ENCODE assay signal across 13 cellular contexts in genomic region chr5:109192027-109192426, GRCh38.
"Had no signal": no experiment of that assay in that cellular context is flagged by ENCODE, and none has a peak within 500 bp of the region (broad histone marks: within the 10 kb centered on the region; RNA-seq: fewer than 3 reads in every experiment).

No MANE protein-coding gene starts in this region.

- H3K4me1 ChIP-seq: body of pancreas, parathyroid adenoma had no signal

- H3K36me3 ChIP-seq: neutrophil had no signal

- DNase-seq: activated CD4-positive, alpha-beta T cell treated with anti-CD3 and anti-CD28 coated beads for 36 hours; activated CD8-positive, alpha-beta memory T cell treated with anti-CD3 and anti-CD28 coated beads, Interleukin-2, amount 50 U/mL, for 4 hours; activated naive CD4-positive, alpha-beta T cell treated with anti-CD3 and anti-CD28 coated beads for 36 hours; activated T-cell treated with anti-CD3 and anti-CD28 coated beads, Interleukin-2, amount 50 U/mL, for 4 hours; body of pancreas; central memory CD4-positive, alpha-beta T cell; heart left ventricle; natural killer cell; stimulated activated naive B cell treated with anti-CD40 and anti-IgM and Interleukin-4, amounts not matched to agents 10 μg/mL and 1 μg/mL and 100 μg/mL, for 72 hours had no signal

- H3K9me3 ChIP-seq: body of pancreas, gastroesophageal sphincter, heart left ventricle, neutrophil, thyroid gland had no signal

- H3K4me3 ChIP-seq: body of pancreas, gastroesophageal sphincter, heart left ventricle, thyroid gland had no signal

- H2AFZ ChIP-seq: parathyroid adenoma had no signal

- H3K79me2 ChIP-seq: parathyroid adenoma had no signal

- ATAC-seq: activated T-cell treated with anti-CD3 and anti-CD28 coated beads, Interleukin-2, amount 50 U/mL, for 4 hours; body of pancreas; gastroesophageal sphincter had no signal

- H3K9ac ChIP-seq: parathyroid adenoma had no signal

- H3K27me3 ChIP-seq: body of pancreas, gastroesophageal sphincter, heart left ventricle, neutrophil, thyroid gland had no signal

- H3K27ac ChIP-seq: body of pancreas, gastroesophageal sphincter, heart left ventricle, neutrophil, parathyroid adenoma, thyroid gland had no signal
